17 cellular contexts compared by ENCODE assay signal in genomic region chr17:48632579-48633265, GRCh38. TPM values are rescaled to one million over a fixed set of nuclear protein-coding genes. Genes with fewer than 3 reads are reported as not detected.
A peak's percentile ranks its signal among the peaks of the same experiment; 100 is the strongest.
DNase-seq lines count a peak whose midpoint lies in the region; ATAC-seq and TF ChIP-seq lines count a peak whose summit lies in the region.
"Had no signal": no experiment of that assay in that cellular context is flagged by ENCODE, and none has a peak within 500 bp of the region (broad histone marks: within the 10 kb centered on the region; RNA-seq: fewer than 3 reads in every experiment).

No MANE protein-coding gene starts in this region.

- ATAC-seq in activated naive CD4-positive, alpha-beta T cell treated with anti-CD3 and anti-CD28 coated beads, Interleukin-2, amount 50 U/mL, for 72 hours, result no peak
- ATAC-seq in activated CD8-positive, alpha-beta T cell treated with anti-CD3 and anti-CD28 coated beads, Interleukin-2, amount 10 ng/mL, durations not matched to agents 7 days and 5 days, result no peak
- ATAC-seq in mucosa of descending colon (no peak), omental fat pad (ENCODE audit: low FRiP score) (no peak), foreskin keratinocyte (no peak)
- no peak for ATAC-seq in stimulated activated naive CD8-positive, alpha-beta T cell treated with anti-CD3 and anti-CD28 coated beads, Interleukin-15, amount 100 ng/mL, for 72 hours
- ATAC-seq: gastrocnemius medialis had no signal

- TF ChIP-seq CTCF in mucosa of descending colon (IDR thresholded peaks at IDR 0.05) (no peak), neural progenitor cell (IDR thresholded peaks at IDR 0.05) (no peak), omental fat pad (IDR thresholded peaks at IDR 0.05) (no peak), foreskin keratinocyte (conservative IDR thresholded peaks at IDR 0.05) (no peak)

- H3K4me2 ChIP-seq in neural progenitor cell, result no peak overlapping the region

- H2AFZ ChIP-seq in neural progenitor cell (replicated peaks), result no peak overlapping the region
- H2AFZ ChIP-seq: parathyroid adenoma had no signal

- no peak for DNase-seq in activated naive CD4-positive, alpha-beta T cell treated with anti-CD3 and anti-CD28 coated beads for 36 hours
- no peak for DNase-seq in activated naive CD4-positive, alpha-beta T cell treated with anti-CD3 and anti-CD28 coated beads, Interleukin-2, amount 50 U/mL, for 72 hours (ENCODE audit: low spot score in 2 of 2)
- no peak for DNase-seq in activated CD8-positive, alpha-beta T cell treated with anti-CD3 and anti-CD28 coated beads, Interleukin-2, amount 10 ng/mL, durations not matched to agents 7 days and 5 days
- DNase-seq in mucosa of descending colon (peak in 2 of 3 donors; percentile 28 to 30), neural progenitor cell (ENCODE audit: low spot score) (no peak), omental fat pad (ENCODE audit: low spot score) (no peak), foreskin keratinocyte (no peak)
- no peak for DNase-seq in stimulated activated naive CD8-positive, alpha-beta T cell treated with anti-CD3 and anti-CD28 coated beads, Interleukin-15, amount 100 ng/mL, for 72 hours
- DNase-seq: gastrocnemius medialis; GDM1; immature natural killer cell; stimulated activated CD4-positive, alpha-beta T cell treated with anti-CD3 and anti-CD28 coated beads, Interleukin-12 subunit alpha, Interleukin-12 subunit beta, amount 100 ng/mL, for 4 hours had no signal

- H3K36me3 ChIP-seq in mucosa of descending colon (ENCODE audit: low read depth), result no peaks in the 10 kb centered on the region
- no peaks in the 10 kb centered on the region for H3K36me3 ChIP-seq in neural progenitor cell
- H3K36me3 ChIP-seq: gastrocnemius medialis had no signal

- H3F3A ChIP-seq in neural progenitor cell (ENCODE audit: low read depth), result no peaks in the 10 kb centered on the region

- no peaks in the 10 kb centered on the region for H3K36me3 Mint-ChIP-seq in activated naive CD4-positive, alpha-beta T cell treated with anti-CD3 and anti-CD28 coated beads for 36 hours (ENCODE audit: low read depth)
- H3K36me3 Mint-ChIP-seq in activated naive CD4-positive, alpha-beta T cell treated with anti-CD3 and anti-CD28 coated beads, Interleukin-2, amount 50 U/mL, for 72 hours, result peaks cover 0 to 6% of the 10 kb centered on the region in 2 donors
- no peaks in the 10 kb centered on the region for H3K36me3 Mint-ChIP-seq in activated CD8-positive, alpha-beta T cell treated with anti-CD3 and anti-CD28 coated beads, Interleukin-2, amount 10 ng/mL, durations not matched to agents 7 days and 5 days (ENCODE audit: low read depth)
- H3K36me3 Mint-ChIP-seq in neural progenitor cell, result no peaks in the 10 kb centered on the region
- H3K36me3 Mint-ChIP-seq: immature natural killer cell, memory B cell had no signal

- peaks cover 86% of the 10 kb centered on the region for H4K20me1 ChIP-seq in neural progenitor cell (ENCODE audit: low read depth)

- peaks cover 15% of the 10 kb centered on the region for H3K4me1 ChIP-seq in mucosa of descending colon (ENCODE audit: low read depth)
- no peaks in the 10 kb centered on the region for H3K4me1 ChIP-seq in neural progenitor cell
- H3K4me1 ChIP-seq in foreskin keratinocyte, result no peaks in the 10 kb centered on the region
- H3K4me1 ChIP-seq: parathyroid adenoma had no signal

- H3K27ac ChIP-seq in neural progenitor cell (no peak overlapping the region), foreskin keratinocyte (no peak overlapping the region)
- H3K27ac ChIP-seq: gastrocnemius medialis, parathyroid adenoma, SK-N-MC had no signal

- peaks cover 10% of the 10 kb centered on the region for H3K4me1 Mint-ChIP-seq in activated naive CD4-positive, alpha-beta T cell treated with anti-CD3 and anti-CD28 coated beads for 36 hours (ENCODE audit: low read depth)
- peaks cover 14% of the 10 kb centered on the region for H3K4me1 Mint-ChIP-seq in activated CD8-positive, alpha-beta T cell treated with anti-CD3 and anti-CD28 coated beads, Interleukin-2, amount 10 ng/mL, durations not matched to agents 7 days and 5 days (ENCODE audit: low read depth)
- H3K4me1 Mint-ChIP-seq in stimulated activated naive CD8-positive, alpha-beta T cell treated with anti-CD3 and anti-CD28 coated beads, Interleukin-15, amount 100 ng/mL, for 72 hours, result peaks cover 38% of the 10 kb centered on the region
- peaks cover 2% of the 10 kb centered on the region for H3K4me1 Mint-ChIP-seq in neural progenitor cell

- H3K27me3 Mint-ChIP-seq in activated naive CD4-positive, alpha-beta T cell treated with anti-CD3 and anti-CD28 coated beads for 36 hours (ENCODE audit: low read depth), result peaks cover 88% of the 10 kb centered on the region
- H3K27me3 Mint-ChIP-seq in activated CD8-positive, alpha-beta T cell treated with anti-CD3 and anti-CD28 coated beads, Interleukin-2, amount 10 ng/mL, durations not matched to agents 7 days and 5 days (ENCODE audit: low read depth), result peaks cover 85% of the 10 kb centered on the region
- H3K27me3 Mint-ChIP-seq in stimulated activated naive CD8-positive, alpha-beta T cell treated with anti-CD3 and anti-CD28 coated beads, Interleukin-15, amount 100 ng/mL, for 72 hours, result peaks cover 100% of the 10 kb centered on the region
- H3K27me3 Mint-ChIP-seq in neural progenitor cell (ENCODE audit: insufficient read depth, low read depth), result peaks cover 96% of the 10 kb centered on the region

- H3K79me2 ChIP-seq in neural progenitor cell (ENCODE audit: low read depth), result no peaks in the 10 kb centered on the region
- H3K79me2 ChIP-seq: parathyroid adenoma had no signal

- peak overlapping the region; percentile 4 for H3K4me3 Mint-ChIP-seq in activated naive CD4-positive, alpha-beta T cell treated with anti-CD3 and anti-CD28 coated beads for 36 hours
- H3K4me3 Mint-ChIP-seq in activated CD8-positive, alpha-beta T cell treated with anti-CD3 and anti-CD28 coated beads, Interleukin-2, amount 10 ng/mL, durations not matched to agents 7 days and 5 days, result no peak overlapping the region
- peak overlapping the region; percentile 3 to 17 for H3K4me3 Mint-ChIP-seq in stimulated activated naive CD8-positive, alpha-beta T cell treated with anti-CD3 and anti-CD28 coated beads, Interleukin-15, amount 100 ng/mL, for 72 hours
- H3K4me3 Mint-ChIP-seq in neural progenitor cell, result no peak overlapping the region
- H3K4me3 Mint-ChIP-seq: memory B cell had no signal

- H3K9ac ChIP-seq in neural progenitor cell, result no peak overlapping the region
- H3K9ac ChIP-seq: parathyroid adenoma had no signal

- no peak overlapping the region for H3K27ac Mint-ChIP-seq in activated naive CD4-positive, alpha-beta T cell treated with anti-CD3 and anti-CD28 coated beads for 36 hours
- no peak overlapping the region for H3K27ac Mint-ChIP-seq in activated naive CD4-positive, alpha-beta T cell treated with anti-CD3 and anti-CD28 coated beads, Interleukin-2, amount 50 U/mL, for 72 hours
- peak overlapping the region; percentile 26 for H3K27ac Mint-ChIP-seq in activated CD8-positive, alpha-beta T cell treated with anti-CD3 and anti-CD28 coated beads, Interleukin-2, amount 10 ng/mL, durations not matched to agents 7 days and 5 days
- no peak overlapping the region for H3K27ac Mint-ChIP-seq in stimulated activated naive CD8-positive, alpha-beta T cell treated with anti-CD3 and anti-CD28 coated beads, Interleukin-15, amount 100 ng/mL, for 72 hours
- H3K27ac Mint-ChIP-seq in neural progenitor cell, result no peak overlapping the region
- H3K27ac Mint-ChIP-seq: immature natural killer cell, memory B cell had no signal

- intact Hi-C loops in activated naive CD4-positive, alpha-beta T cell treated with anti-CD3 and anti-CD28 coated beads for 36 hours (cut with micrococcal nuclease), result no loop called here
- intact Hi-C loops in mucosa of descending colon (cut with DNase I, micrococcal nuclease), result no loop called here

- H3K9me3 ChIP-seq in mucosa of descending colon (no peaks in the 10 kb centered on the region), neural progenitor cell (ENCODE audit: low read depth) (no peaks in the 10 kb centered on the region)
- H3K9me3 ChIP-seq: gastrocnemius medialis had no signal

- H3K4me3 ChIP-seq in mucosa of descending colon (peak overlapping the region; percentile 3), neural progenitor cell (no peak overlapping the region)
- H3K4me3 ChIP-seq: gastrocnemius medialis, SK-N-MC had no signal

- CTCF ChIA-PET in activated naive CD4-positive, alpha-beta T cell treated with anti-CD3 and anti-CD28 coated beads for 36 hours (lab: Charles Lee), result interaction anchor here (1.1 kb wide), 2 partner anchors 25 to 46 kb away, joined by 3 to 5 read pairs; no protein-coding TSS in a partner anchor
- CTCF ChIA-PET in activated CD8-positive, alpha-beta T cell treated with anti-CD3 and anti-CD28 coated beads, Interleukin-2, amount 10 ng/mL, durations not matched to agents 7 days and 5 days (lab: Charles Lee), result interaction anchor here (0.8 to 1.7 kb wide), 5 partner anchors 14 to 297 kb away, joined by 4 to 6 read pairs (median 4); no protein-coding TSS in a partner anchor

- H3K9me3 Mint-ChIP-seq in activated naive CD4-positive, alpha-beta T cell treated with anti-CD3 and anti-CD28 coated beads for 36 hours, result no peaks in the 10 kb centered on the region
- no peaks in the 10 kb centered on the region for H3K9me3 Mint-ChIP-seq in activated naive CD4-positive, alpha-beta T cell treated with anti-CD3 and anti-CD28 coated beads, Interleukin-2, amount 50 U/mL, for 72 hours
- no peaks in the 10 kb centered on the region for H3K9me3 Mint-ChIP-seq in activated CD8-positive, alpha-beta T cell treated with anti-CD3 and anti-CD28 coated beads, Interleukin-2, amount 10 ng/mL, durations not matched to agents 7 days and 5 days (ENCODE audit: insufficient read depth)
- H3K9me3 Mint-ChIP-seq in stimulated activated naive CD8-positive, alpha-beta T cell treated with anti-CD3 and anti-CD28 coated beads, Interleukin-15, amount 100 ng/mL, for 72 hours, result no peaks in the 10 kb centered on the region
- peaks cover 15% of the 10 kb centered on the region for H3K9me3 Mint-ChIP-seq in neural progenitor cell
- H3K9me3 Mint-ChIP-seq: IgD-negative memory B cell, memory B cell had no signal

- POLR2A ChIA-PET in activated CD8-positive, alpha-beta T cell treated with anti-CD3 and anti-CD28 coated beads, Interleukin-2, amount 10 ng/mL, durations not matched to agents 7 days and 5 days (lab: Charles Lee), result interaction anchor here (0.9 kb wide), 1 partner anchor 44 kb away, joined by 3 read pairs; no protein-coding TSS in a partner anchor

- H3K27me3 ChIP-seq in neural progenitor cell, result peaks cover 100% of the 10 kb centered on the region
- peaks cover 100% of the 10 kb centered on the region for H3K27me3 ChIP-seq in foreskin keratinocyte

RNA-seq across cellular contexts. Expression of gene HOXB9, which starts 6.6 kb away (rescaled TPM):
- total RNA-seq in activated naive CD4-positive, alpha-beta T cell treated with anti-CD3 and anti-CD28 coated beads for 36 hours, result 1 to 10 TPM; 6.7 to 6.9 TPM
- 1 to 10 TPM; 1.2 to 2.4 TPM for total RNA-seq in activated naive CD4-positive, alpha-beta T cell treated with anti-CD3 and anti-CD28 coated beads, Interleukin-2, amount 50 U/mL, for 72 hours
- total RNA-seq in activated CD8-positive, alpha-beta T cell treated with anti-CD3 and anti-CD28 coated beads, Interleukin-2, amount 10 ng/mL, durations not matched to agents 7 days and 5 days, result under 1 TPM; 0.37 to 0.65 TPM
- total RNA-seq in mucosa of descending colon, result 10 to 100 TPM; 40.1 to 78.4 (median 41.5) TPM
- not detected in 2 replicates for total RNA-seq in neural progenitor cell (ENCODE audit: low replicate concordance)
- total RNA-seq in omental fat pad, result under 1 TPM in 2 of 4 donors, not detected in 2; 0.09 to 0.48 TPM
- total RNA-seq in foreskin keratinocyte, result not detected in 2 replicates
- not detected in 2 replicates for polyA plus RNA-seq in foreskin keratinocyte
- total RNA-seq: gastrocnemius medialis, H7 had no signal
- polyA plus RNA-seq: IgD-negative memory B cell, immature natural killer cell had no signal

RNA-seq across cellular contexts. Expression of gene HOXB8, which starts 17.6 kb away (rescaled TPM):
- total RNA-seq in activated naive CD4-positive, alpha-beta T cell treated with anti-CD3 and anti-CD28 coated beads for 36 hours, result not detected
- not detected for total RNA-seq in activated naive CD4-positive, alpha-beta T cell treated with anti-CD3 and anti-CD28 coated beads, Interleukin-2, amount 50 U/mL, for 72 hours
- not detected for total RNA-seq in activated CD8-positive, alpha-beta T cell treated with anti-CD3 and anti-CD28 coated beads, Interleukin-2, amount 10 ng/mL, durations not matched to agents 7 days and 5 days
- 1 to 10 TPM; 4.2 to 7.5 (median 5.6) TPM for total RNA-seq in mucosa of descending colon
- total RNA-seq in neural progenitor cell (ENCODE audit: low replicate concordance), result not detected in 2 replicates
- total RNA-seq in omental fat pad, result 1 to 10 TPM; 4.3 to 6.2 (median 5.0) TPM
- total RNA-seq in foreskin keratinocyte, result not detected in 2 replicates
- not detected in 2 replicates for polyA plus RNA-seq in foreskin keratinocyte
- total RNA-seq: H7 had no signal
- polyA plus RNA-seq: IgD-negative memory B cell, immature natural killer cell had no signal

RNA-seq across cellular contexts. Expression of gene HOXB7, which starts 21.9 kb away (rescaled TPM):
- under 1 TPM in 1 of 2 experiments, not detected in 1; 0.29 TPM for total RNA-seq in activated naive CD4-positive, alpha-beta T cell treated with anti-CD3 and anti-CD28 coated beads for 36 hours
- 1 to 10 TPM in 1 of 2 donors, not detected in 1; 1.1 TPM for total RNA-seq in activated naive CD4-positive, alpha-beta T cell treated with anti-CD3 and anti-CD28 coated beads, Interleukin-2, amount 50 U/mL, for 72 hours
- total RNA-seq in activated CD8-positive, alpha-beta T cell treated with anti-CD3 and anti-CD28 coated beads, Interleukin-2, amount 10 ng/mL, durations not matched to agents 7 days and 5 days, result under 1 TPM; 0.87 to 0.91 TPM
- total RNA-seq in mucosa of descending colon, result 10 to 100 TPM; 10.9 to 29.1 (median 22.4) TPM
- not detected in 2 replicates for total RNA-seq in neural progenitor cell (ENCODE audit: low replicate concordance)
- total RNA-seq in omental fat pad, result 10 to 100 TPM in 1 of 4 donors, 1 to 10 TPM in 3; 5.3 to 11.5 (median 8.4) TPM
- 0.28 and 0.54 TPM in 2 replicates for total RNA-seq in foreskin keratinocyte
- 0.37 and 0.81 TPM in 2 replicates for polyA plus RNA-seq in foreskin keratinocyte
- polyA plus RNA-seq: IgD-negative memory B cell had no signal

RNA-seq across cellular contexts. Expression of gene HOXB6, which starts 27.9 kb away (rescaled TPM):
- total RNA-seq in activated naive CD4-positive, alpha-beta T cell treated with anti-CD3 and anti-CD28 coated beads for 36 hours, result not detected
- total RNA-seq in activated naive CD4-positive, alpha-beta T cell treated with anti-CD3 and anti-CD28 coated beads, Interleukin-2, amount 50 U/mL, for 72 hours, result under 1 TPM in 1 of 2 donors, not detected in 1; 0.16 TPM
- total RNA-seq in activated CD8-positive, alpha-beta T cell treated with anti-CD3 and anti-CD28 coated beads, Interleukin-2, amount 10 ng/mL, durations not matched to agents 7 days and 5 days, result not detected
- total RNA-seq in mucosa of descending colon (10 to 100 TPM; 41.3 to 68.8 (median 50.9) TPM), neural progenitor cell (ENCODE audit: low replicate concordance) (not detected in 2 replicates), omental fat pad (10 to 100 TPM in 3 of 4 donors, 1 to 10 TPM in 1; 9.2 to 22.7 (median 15.5) TPM), foreskin keratinocyte (not detected in 2 replicates)
- polyA plus RNA-seq in foreskin keratinocyte, result not detected in 2 replicates
- total RNA-seq: H7 had no signal
- polyA plus RNA-seq: IgD-negative memory B cell, immature natural killer cell had no signal

RNA-seq across cellular contexts. Expression of gene HOXB5, which starts 39.1 kb away (rescaled TPM):
- not detected for total RNA-seq in activated naive CD4-positive, alpha-beta T cell treated with anti-CD3 and anti-CD28 coated beads for 36 hours
- total RNA-seq in activated naive CD4-positive, alpha-beta T cell treated with anti-CD3 and anti-CD28 coated beads, Interleukin-2, amount 50 U/mL, for 72 hours, result not detected
- total RNA-seq in activated CD8-positive, alpha-beta T cell treated with anti-CD3 and anti-CD28 coated beads, Interleukin-2, amount 10 ng/mL, durations not matched to agents 7 days and 5 days, result not detected
- total RNA-seq in mucosa of descending colon, result 10 to 100 TPM; 16.2 to 29.3 (median 19.9) TPM
- not detected in 2 replicates for total RNA-seq in neural progenitor cell (ENCODE audit: low replicate concordance)
- total RNA-seq in omental fat pad, result 1 to 10 TPM in 2 of 4 donors, under 1 TPM in 2; 0.72 to 3.3 (median 1.4) TPM
- total RNA-seq in foreskin keratinocyte, result not detected in 2 replicates
- polyA plus RNA-seq in foreskin keratinocyte, result not detected in 2 replicates
- total RNA-seq: gastrocnemius medialis, H7 had no signal
- polyA plus RNA-seq: IgD-negative memory B cell, immature natural killer cell had no signal

Comparison
In these comparisons a context has a peak if more than half of its experiments do, and no peak if none do; other contexts are left out.
1. DNase-seq: peak in mucosa of descending colon (2 of 3); none in activated naive CD4-positive, alpha-beta T cell treated with anti-CD3 and anti-CD28 coated beads for 36 hours (single experiment), activated naive CD4-positive, alpha-beta T cell treated with anti-CD3 and anti-CD28 coated beads, Interleukin-2, amount 50 U/mL, for 72 hours (0 of 2), activated CD8-positive, alpha-beta T cell treated with anti-CD3 and anti-CD28 coated beads, Interleukin-2, amount 10 ng/mL, durations not matched to agents 7 days and 5 days (single experiment), stimulated activated naive CD8-positive, alpha-beta T cell treated with anti-CD3 and anti-CD28 coated beads, Interleukin-15, amount 100 ng/mL, for 72 hours (0 of 2), neural progenitor cell (single experiment), omental fat pad (single experiment) and foreskin keratinocyte (0 of 2).
2. H3K4me3 Mint-ChIP-seq: peak in activated naive CD4-positive, alpha-beta T cell treated with anti-CD3 and anti-CD28 coated beads for 36 hours (single experiment) and stimulated activated naive CD8-positive, alpha-beta T cell treated with anti-CD3 and anti-CD28 coated beads, Interleukin-15, amount 100 ng/mL, for 72 hours (2 of 2); none in activated CD8-positive, alpha-beta T cell treated with anti-CD3 and anti-CD28 coated beads, Interleukin-2, amount 10 ng/mL, durations not matched to agents 7 days and 5 days (single experiment) and neural progenitor cell (single experiment).
3. RNA of gene HOXB9, which starts 6.6 kb away (total RNA-seq): 40.1 to 78.4 TPM in mucosa of descending colon; 6.7 to 6.9 TPM in activated naive CD4-positive, alpha-beta T cell treated with anti-CD3 and anti-CD28 coated beads for 36 hours, 1.2 to 2.4 TPM in activated naive CD4-positive, alpha-beta T cell treated with anti-CD3 and anti-CD28 coated beads, Interleukin-2, amount 50 U/mL, for 72 hours, 0.37 to 0.65 TPM in activated CD8-positive, alpha-beta T cell treated with anti-CD3 and anti-CD28 coated beads, Interleukin-2, amount 10 ng/mL, durations not matched to agents 7 days and 5 days, 0.09 to 0.48 TPM in omental fat pad, not detected in neural progenitor cell and not detected in foreskin keratinocyte; every median in the first group is over 4 times any median in the second.